8 cellular contexts compared by ENCODE assay signal in the genomic region with DNA sequence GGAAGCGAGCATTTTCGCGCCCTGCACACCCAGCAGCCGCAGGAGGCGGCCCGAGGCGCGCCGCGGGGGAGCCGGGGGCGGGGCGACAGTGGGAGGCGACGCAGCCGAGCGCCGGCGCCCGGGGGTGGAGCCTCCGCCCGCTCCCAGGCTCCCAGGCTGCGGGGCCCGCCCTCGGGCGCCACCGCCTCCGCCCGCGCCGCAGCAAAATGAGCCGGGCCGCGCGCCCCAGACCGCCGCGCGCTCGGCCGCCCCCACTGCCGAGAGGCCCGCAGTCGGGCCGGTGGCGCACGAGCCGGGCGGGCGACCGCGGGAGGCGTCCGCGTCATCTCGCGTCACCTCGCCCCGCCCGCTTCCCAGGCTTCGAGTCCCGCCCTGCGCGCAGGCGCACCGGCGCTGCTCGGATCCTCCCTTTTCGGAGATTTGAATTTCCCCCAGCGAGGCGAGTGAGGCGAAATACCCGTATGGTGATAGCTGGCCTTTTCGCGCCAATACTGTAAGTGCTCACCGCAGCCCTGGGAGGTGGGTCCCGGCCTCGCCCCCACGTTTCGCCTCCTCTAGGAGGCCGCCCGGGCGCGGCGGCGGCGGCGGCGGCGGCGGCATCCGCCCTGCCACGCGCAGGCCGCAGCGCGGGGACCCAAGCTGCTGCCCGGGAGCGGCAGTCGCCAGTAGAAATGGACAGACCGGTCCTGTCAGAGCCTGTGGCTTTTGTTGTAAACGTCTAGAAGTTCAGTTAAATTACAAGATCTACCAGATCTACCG. TPM values are rescaled to one million over a fixed set of nuclear protein-coding genes. Genes with fewer than 3 reads are reported as not detected.
DNase-seq lines count a peak whose midpoint lies in the region; TF ChIP-seq lines count a peak whose summit lies in the region.

A gene with protein sequence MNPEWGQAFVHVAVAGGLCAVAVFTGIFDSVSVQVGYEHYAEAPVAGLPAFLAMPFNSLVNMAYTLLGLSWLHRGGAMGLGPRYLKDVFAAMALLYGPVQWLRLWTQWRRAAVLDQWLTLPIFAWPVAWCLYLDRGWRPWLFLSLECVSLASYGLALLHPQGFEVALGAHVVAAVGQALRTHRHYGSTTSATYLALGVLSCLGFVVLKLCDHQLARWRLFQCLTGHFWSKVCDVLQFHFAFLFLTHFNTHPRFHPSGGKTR (plus strand): TSS at position 387 of the 759 bp plus-strand sequence. CDS start 9,309 bp downstream, outside the sequence.

- peak within 1 kb of the TSS; percentile 57 for H3K4me2 ChIP-seq in neuronal stem cell (ENCODE audit: insufficient read depth, low read length, poor library complexity, severe bottlenecking)

- peak within 1 kb of the TSS; percentile 100 for H3K27ac ChIP-seq in SJCRH30
- peak within 1 kb of the TSS; percentile 99 for H3K27ac ChIP-seq in neuronal stem cell (replicated peaks; ENCODE audit: low read length)
- peak within 1 kb of the TSS; percentile 98 for H3K27ac ChIP-seq in subcutaneous abdominal adipose tissue (ENCODE audit: low read depth, low read length)

- H2AK5ac ChIP-seq in neuronal stem cell (ENCODE audit: low read depth, low read length), result no peak within 1 kb of the TSS

- DNase-seq in GM04504 (ENCODE audit: low read depth) (peak; percentile 74), HFFc6 (peak; percentile 74), MV-4-11 (lab: John Stamatoyannopoulos, UW) (peak; percentile 81), SJCRH30 (peak; percentile 91 to 92), foreskin melanocyte (peak; percentile 77), neuronal stem cell (ENCODE audit: low spot score) (peak; percentile 77)
- DNase-seq in activated naive CD4-positive, alpha-beta T cell treated with Interleukin-2 at 50 U/mL for 16 hours, result peak; percentile 87

- H4K8ac ChIP-seq in neuronal stem cell (ENCODE audit: low read depth, low read length), result no peak within 1 kb of the TSS

- H2BK120ac ChIP-seq in neuronal stem cell (ENCODE audit: low read depth, low read length), result peak within 1 kb of the TSS; percentile 91

- peak within 1 kb of the TSS; percentile 99 for H3K4me3 Mint-ChIP-seq in HFFc6

- H3K27me3 Mint-ChIP-seq in HFFc6 (ENCODE audit: insufficient read depth), result peaks cover 2% of the 10 kb centered on the region

- H3K79me1 ChIP-seq in neuronal stem cell (ENCODE audit: low read depth, low read length), result peaks cover 8% of the 10 kb centered on the region

- H2BK12ac ChIP-seq in neuronal stem cell (ENCODE audit: low read length), result no peak within 1 kb of the TSS

- peak within 1 kb of the TSS; percentile 75 for H2BK15ac ChIP-seq in neuronal stem cell (ENCODE audit: low read length)

- H3K27me3 ChIP-seq in SJCRH30 (no peaks in the 10 kb centered on the region), neuronal stem cell (ENCODE audit: control insufficient read depth in 3 of 3, insufficient read depth in 3 of 3, low read depth in 1 of 3, low read length in 3 of 3) (peaks cover 0 to 21% (median 0%) of the 10 kb centered on the region in 3 experiments), subcutaneous abdominal adipose tissue (ENCODE audit: control insufficient read depth in 5 of 5, insufficient read depth in 4 of 5, low read length in 5 of 5) (peaks cover 0 to 22% (median 0%) of the 10 kb centered on the region in 5 donors)

- H3K4ac ChIP-seq in neuronal stem cell (ENCODE audit: low read length), result no peak within 1 kb of the TSS

- no peak for TF ChIP-seq CTCF in HFFc6 (IDR thresholded peaks at IDR 0.05)

- no CpG with 5 or more reads among the region's 103 CpGs for WGBS in neuronal stem cell (ENCODE audit: extremely low coverage in 2 of 2, insufficient read length in 2 of 2, insufficient replicate concordance in 1 of 2), 2 donors

- no peak within 1 kb of the TSS for H4K91ac ChIP-seq in neuronal stem cell (ENCODE audit: low read depth, low read length, poor library complexity)

- H3K36me3 Mint-ChIP-seq in HFFc6 (ENCODE audit: low read depth), result peaks cover 10% of the 10 kb centered on the region

- H3K18ac ChIP-seq in neuronal stem cell (ENCODE audit: low read length), result peak within 1 kb of the TSS; percentile 99

- H3K36me3 ChIP-seq in SJCRH30, result peaks cover 8% of the 10 kb centered on the region; the same call in 1 of the 2 replicates
- H3K36me3 ChIP-seq in neuronal stem cell (replicated peaks in 1 of 2; ENCODE audit: control insufficient read depth in 2 of 2, insufficient read depth in 2 of 2, low read length in 2 of 2), result peaks cover 0 to 22% of the 10 kb centered on the region in 2 donors
- H3K36me3 ChIP-seq in subcutaneous abdominal adipose tissue (ENCODE audit: control insufficient read depth in 5 of 5, insufficient read depth in 5 of 5, low read length in 5 of 5), result no peaks in the 10 kb centered on the region

- peaks cover 23% of the 10 kb centered on the region for H3K4me1 Mint-ChIP-seq in HFFc6 (ENCODE audit: low read depth)

- H3K9me3 ChIP-seq in SJCRH30 (replicated peaks) (no peaks in the 10 kb centered on the region), neuronal stem cell (replicated peaks in 1 of 2; ENCODE audit: control insufficient read depth in 2 of 2, insufficient read depth in 1 of 2, low read depth in 1 of 2, low read length in 2 of 2) (no peaks in the 10 kb centered on the region), subcutaneous abdominal adipose tissue (ENCODE audit: control insufficient read depth in 5 of 5, low read length in 5 of 5) (peaks cover 0 to 2% (median 0%) of the 10 kb centered on the region in 5 donors)

- no peaks in the 10 kb centered on the region for H3K9me3 Mint-ChIP-seq in HFFc6

- H3K23ac ChIP-seq in neuronal stem cell (ENCODE audit: low read depth, low read length, poor library complexity), result peak within 1 kb of the TSS; percentile 85

- peak within 1 kb of the TSS; percentile 87 for H2BK5ac ChIP-seq in neuronal stem cell (ENCODE audit: low read length)

- H3K4me1 ChIP-seq in SJCRH30 (peaks cover 5% of the 10 kb centered on the region), neuronal stem cell (ENCODE audit: control insufficient read depth in 2 of 2, insufficient read depth in 1 of 2, low read depth in 1 of 2, low read length in 2 of 2) (peaks cover 13 to 32% of the 10 kb centered on the region in 2 donors), subcutaneous abdominal adipose tissue (ENCODE audit: control insufficient read depth in 5 of 5, insufficient read depth in 5 of 5, low read length in 5 of 5) (peaks cover 19 to 49% (median 47%) of the 10 kb centered on the region in 5 donors)

- H2AFZ ChIP-seq in neuronal stem cell (ENCODE audit: low read length), result peak within 1 kb of the TSS; percentile 78

- H3K9ac ChIP-seq in neuronal stem cell (ENCODE audit: low read depth, low read length, poor library complexity) (peak within 1 kb of the TSS; percentile 93), subcutaneous abdominal adipose tissue (ENCODE audit: low read length in 5 of 5) (peak within 1 kb of the TSS; percentile 95 to 98 (median 97))

- peak within 1 kb of the TSS; percentile 100 for H3K27ac Mint-ChIP-seq in HFFc6

- H3K14ac ChIP-seq in neuronal stem cell (ENCODE audit: low read length), result peak within 1 kb of the TSS; percentile 38

- H3K4me3 ChIP-seq in SJCRH30 (peak within 1 kb of the TSS; percentile 97), neuronal stem cell (ENCODE audit: low read length in 2 of 2) (peak within 1 kb of the TSS; percentile 66 to 88), subcutaneous abdominal adipose tissue (ENCODE audit: low read depth in 1 of 5, low read length in 5 of 5) (peak within 1 kb of the TSS; percentile 91 to 99 (median 96))

RNA-seq across cellular contexts. Expression of the gene that starts here (rescaled TPM):
- 1 to 10 TPM; 3.1 to 8.0 (median 5.7) TPM for total RNA-seq in HFFc6 (2021; fragmentation: NEBNext Ultra II Directional; extraction: Animal tissue kit (Norgen Biotek cat#: 25700))
- 0.97 and 1.7 TPM in 2 replicates for total RNA-seq in SJCRH30 (2014; rRNA removed; shearing (Covaris generic))
- polyA plus RNA-seq in neuronal stem cell (2013, experiment 1 of 2), result 6.2 TPM
- 6.1 TPM for polyA plus RNA-seq in neuronal stem cell (2013, experiment 2 of 2)

Comparison
In these comparisons a context has a peak if more than half of its experiments do, and no peak if none do; other contexts are left out.
1. Peak in every context shown above with its lines: DNase-seq, H3K4me3 ChIP-seq and H3K27ac ChIP-seq.